8 cellular contexts compared by ENCODE assay signal in genomic region chr7:114916261-114916892, GRCh38. TPM values are rescaled to one million over a fixed set of nuclear protein-coding genes. Genes with fewer than 3 reads are reported as not detected.
DNase-seq lines count a peak whose midpoint lies in the region; ATAC-seq lines count a peak whose summit lies in the region.

No MANE protein-coding gene starts in this region.

- peak; percentile 27 for DNase-seq in stimulated activated CD4-positive, alpha-beta T cell treated with anti-CD3 and anti-CD28 coated beads, Interleukin-12 subunit alpha, Interleukin-12 subunit beta, amount 100 ng/mL, for 4 hours
- DNase-seq in NCI-H2196 treated with DMSO at 0.1 percent for 48 hours (lab: John Stamatoyannopoulos, UW; ENCODE audit: unreplicated experiment) (no peak), HuH-7 (ENCODE audit: low spot score) (no peak), NCI-H1694 (lab: John Stamatoyannopoulos, UW) (no peak)
- DNase-seq in activated CD8-positive, alpha-beta memory T cell treated with anti-CD3 and anti-CD28 coated beads, Interleukin-2, amount 50 U/mL, for 4 hours: no peak

- no peaks in the 10 kb centered on the region for H3K36me3 Mint-ChIP-seq in IgD-negative memory B cell

- H3K27me3 Mint-ChIP-seq in IgD-negative memory B cell: no peaks in the 10 kb centered on the region

- peak; percentile 84 for ATAC-seq in GM18868 (IDR thresholded peaks at IDR 0.05; ENCODE audit: unreplicated experiment)
- ATAC-seq in GM21786 (IDR thresholded peaks at IDR 0.05; ENCODE audit: unreplicated experiment): peak; percentile 91

- peak overlapping the region; percentile 34 to 94 (median 60) for H3K27ac Mint-ChIP-seq in IgD-negative memory B cell

- H3K4me3 Mint-ChIP-seq in IgD-negative memory B cell: peak overlapping the region; percentile 5 to 86 (median 68)

- no peaks in the 10 kb centered on the region for H3K9me3 Mint-ChIP-seq in IgD-negative memory B cell

- peaks cover 39 to 45% (median 39%) of the 10 kb centered on the region in 3 donors for H3K4me1 Mint-ChIP-seq in IgD-negative memory B cell

RNA-seq across cellular contexts. Expression of gene MDFIC, which starts 5.5 kb away (rescaled TPM):
- polyA plus RNA-seq in IgD-negative memory B cell: 55.1 TPM
